ENCODE assay signal across 16 cellular contexts in genomic region chr22:44968736-44969135, GRCh38. TPM values are rescaled to one million over a fixed set of nuclear protein-coding genes. Genes with fewer than 3 reads are reported as not detected.
A peak's percentile ranks its signal among the peaks of the same experiment; 100 is the strongest.
DNase-seq lines count a peak whose midpoint lies in the region; ATAC-seq and TF ChIP-seq lines count a peak whose summit lies in the region.
"Had no signal": no experiment of that assay in that cellular context is flagged by ENCODE, and none has a peak within 500 bp of the region (broad histone marks: within the 10 kb centered on the region; RNA-seq: fewer than 3 reads in every experiment).

No MANE protein-coding gene starts in this region.

- TF ChIP-seq CTCF in BE2C (IDR thresholded peaks at IDR 0.05; ENCODE audit: low read depth, low read length), result peak; percentile 26
- peak; percentile 24; the same call in 1 of the 2 replicates for TF ChIP-seq CTCF in GM12875 (IDR thresholded peaks at IDR 0.05; ENCODE audit: borderline replicate concordance, insufficient read depth, low read depth, low read length)
- peak; percentile 33; the same call in 1 of the 2 replicates for TF ChIP-seq CTCF in PC-3 (conservative IDR thresholded peaks at IDR 0.05; ENCODE audit: low read depth, low read length)
- TF ChIP-seq CTCF in foreskin fibroblast (IDR thresholded peaks at IDR 0.05; ENCODE audit: low read depth, low read length), result no peak

- H3K9ac ChIP-seq in PC-3 (ENCODE audit: low read length), result no peak overlapping the region

- CTCF ChIA-PET in PC-3 (lab: Charles Lee), result no interaction called here

- BruUV-seq in PC-3 (replicated peaks; lab: Mats Ljungman, UMichigan), result no TSS peak

- no peak for ATAC-seq in PC-3
- ATAC-seq in HG02970 (IDR thresholded peaks at IDR 0.05; ENCODE audit: low FRiP score, unreplicated experiment), result no peak
- ATAC-seq: left lung had no signal

- H3K36me3 ChIP-seq in BE2C (no peaks in the 10 kb centered on the region), PC-3 (ENCODE audit: low read depth, low read length) (no peaks in the 10 kb centered on the region)
- H3K36me3 ChIP-seq: left lung had no signal

- no peaks in the 10 kb centered on the region for H4K20me1 ChIP-seq in PC-3 (ENCODE audit: low read length)

- H3K4me1 ChIP-seq in BE2C, result no peaks in the 10 kb centered on the region
- H3K4me1 ChIP-seq in PC-3 (ENCODE audit: insufficient read depth, low read length), result no peaks in the 10 kb centered on the region
- H3K4me1 ChIP-seq: left lung had no signal

- H3K4me3 ChIP-seq in BE2C (ENCODE audit: low read depth, low read length) (no peak overlapping the region), GM12875 (ENCODE audit: low read depth, low read length) (no peak overlapping the region), PC-3 (ENCODE audit: low read length) (no peak overlapping the region), foreskin fibroblast (ENCODE audit: low read depth in 1 of 2, low read length in 2 of 2) (no peak overlapping the region)
- H3K4me3 ChIP-seq: left lung, smooth muscle cell had no signal

- intact Hi-C loops in PC-3 (cut with micrococcal nuclease), result no loop called here

- no peak overlapping the region for H3K27ac ChIP-seq in PC-3 (ENCODE audit: low read length)
- H3K27ac ChIP-seq: left lung had no signal

- H3K9me2 ChIP-seq in PC-3 (replicated peaks; ENCODE audit: low read length), result no peaks in the 10 kb centered on the region

- POLR2A ChIA-PET in PC-3 (lab: Charles Lee; ENCODE audit: unreplicated experiment), result no interaction called here

- H3K9me3 ChIP-seq in BE2C (no peaks in the 10 kb centered on the region), PC-3 (ENCODE audit: low read length) (no peaks in the 10 kb centered on the region)
- H3K9me3 ChIP-seq: left lung had no signal

- no peak overlapping the region for H3K4me2 ChIP-seq in PC-3 (ENCODE audit: low read length)
- H3K4me2 ChIP-seq: smooth muscle cell had no signal

- no peak overlapping the region for H2AFZ ChIP-seq in PC-3 (ENCODE audit: low read length)

- DNase-seq in BE2C (no peak), PC-3 (peak; percentile 11), foreskin fibroblast (peak; percentile 1 to 9), DMS153 treated with DMSO at 0.1 percent for 48 hours (lab: John Stamatoyannopoulos, UW; ENCODE audit: unreplicated experiment) (no peak), DMS153 (lab: John Stamatoyannopoulos, UW) (no peak), NCI-H1436 (lab: John Stamatoyannopoulos, UW) (no peak)
- DNase-seq: central memory CD4-positive, alpha-beta T cell; GOT3; IMR-90; left lung; NCI-H1092; stimulated activated naive CD4-positive, alpha-beta T cell treated with Interleukin-2 at 50 U/mL for 16 hours had no signal

- H3F3A ChIP-seq in PC-3 (ENCODE audit: low read length, unreplicated experiment), result no peaks in the 10 kb centered on the region

- H3K79me2 ChIP-seq in PC-3 (ENCODE audit: low read length), result no peaks in the 10 kb centered on the region

- H3K27me3 ChIP-seq in BE2C, result no peaks in the 10 kb centered on the region
- peaks cover 5% of the 10 kb centered on the region; the same call in 1 of the 2 replicates for H3K27me3 ChIP-seq in PC-3 (ENCODE audit: low read length)

RNA-seq across cellular contexts. Expression of gene PHF21B, which starts 41.1 kb away (rescaled TPM):
- polyA plus RNA-seq in BE2C (2012; ENCODE audit: insufficient read depth, insufficient read length, low read depth), result 24.6 TPM
- total RNA-seq in PC-3 (2014; rRNA removed), result 0.12 TPM in 1 of 2 replicates, not detected in the other
- total RNA-seq: fibroblast of villous mesenchyme, IMR-90 had no signal

Comparison
In these comparisons a context has a peak if more than half of its experiments do, and no peak if none do; other contexts are left out.
1. DNase-seq: peak in PC-3 (single experiment) and foreskin fibroblast (2 of 2); none in BE2C (single experiment), DMS153 treated with DMSO at 0.1 percent for 48 hours (single experiment), DMS153 (single experiment) and NCI-H1436 (single experiment).